Comparison of ENCODE assay signal across 1 cellular context in genomic region chr2:33599175-33599942, GRCh38.
TF ChIP-seq lines count a peak whose summit lies in the region.

Gene FAM98A (minus strand): TSS chr2:33599299. CDS start chr2:33599221, 78 bp downstream.

TF ChIP-seq in liver, 16 proteins besides CTCF, POLR2A, EP300 and RAD21 (continued from another document):
- TF ChIP-seq, protein P1, sequence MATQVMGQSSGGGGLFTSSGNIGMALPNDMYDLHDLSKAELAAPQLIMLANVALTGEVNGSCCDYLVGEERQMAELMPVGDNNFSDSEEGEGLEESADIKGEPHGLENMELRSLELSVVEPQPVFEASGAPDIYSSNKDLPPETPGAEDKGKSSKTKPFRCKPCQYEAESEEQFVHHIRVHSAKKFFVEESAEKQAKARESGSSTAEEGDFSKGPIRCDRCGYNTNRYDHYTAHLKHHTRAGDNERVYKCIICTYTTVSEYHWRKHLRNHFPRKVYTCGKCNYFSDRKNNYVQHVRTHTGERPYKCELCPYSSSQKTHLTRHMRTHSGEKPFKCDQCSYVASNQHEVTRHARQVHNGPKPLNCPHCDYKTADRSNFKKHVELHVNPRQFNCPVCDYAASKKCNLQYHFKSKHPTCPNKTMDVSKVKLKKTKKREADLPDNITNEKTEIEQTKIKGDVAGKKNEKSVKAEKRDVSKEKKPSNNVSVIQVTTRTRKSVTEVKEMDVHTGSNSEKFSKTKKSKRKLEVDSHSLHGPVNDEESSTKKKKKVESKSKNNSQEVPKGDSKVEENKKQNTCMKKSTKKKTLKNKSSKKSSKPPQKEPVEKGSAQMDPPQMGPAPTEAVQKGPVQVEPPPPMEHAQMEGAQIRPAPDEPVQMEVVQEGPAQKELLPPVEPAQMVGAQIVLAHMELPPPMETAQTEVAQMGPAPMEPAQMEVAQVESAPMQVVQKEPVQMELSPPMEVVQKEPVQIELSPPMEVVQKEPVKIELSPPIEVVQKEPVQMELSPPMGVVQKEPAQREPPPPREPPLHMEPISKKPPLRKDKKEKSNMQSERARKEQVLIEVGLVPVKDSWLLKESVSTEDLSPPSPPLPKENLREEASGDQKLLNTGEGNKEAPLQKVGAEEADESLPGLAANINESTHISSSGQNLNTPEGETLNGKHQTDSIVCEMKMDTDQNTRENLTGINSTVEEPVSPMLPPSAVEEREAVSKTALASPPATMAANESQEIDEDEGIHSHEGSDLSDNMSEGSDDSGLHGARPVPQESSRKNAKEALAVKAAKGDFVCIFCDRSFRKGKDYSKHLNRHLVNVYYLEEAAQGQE (IDR thresholded peaks at IDR 0.05): no peak
- TF ChIP-seq MAX (IDR thresholded peaks at IDR 0.05) (peak; percentile 99), RXRA (IDR thresholded peaks at IDR 0.05) (peak; percentile 45 to 58), JUND (IDR thresholded peaks at IDR 0.05) (no peak), HNF4G (IDR thresholded peaks at IDR 0.05) (no peak)
